8 cellular contexts compared by ENCODE assay signal in the genomic region with DNA sequence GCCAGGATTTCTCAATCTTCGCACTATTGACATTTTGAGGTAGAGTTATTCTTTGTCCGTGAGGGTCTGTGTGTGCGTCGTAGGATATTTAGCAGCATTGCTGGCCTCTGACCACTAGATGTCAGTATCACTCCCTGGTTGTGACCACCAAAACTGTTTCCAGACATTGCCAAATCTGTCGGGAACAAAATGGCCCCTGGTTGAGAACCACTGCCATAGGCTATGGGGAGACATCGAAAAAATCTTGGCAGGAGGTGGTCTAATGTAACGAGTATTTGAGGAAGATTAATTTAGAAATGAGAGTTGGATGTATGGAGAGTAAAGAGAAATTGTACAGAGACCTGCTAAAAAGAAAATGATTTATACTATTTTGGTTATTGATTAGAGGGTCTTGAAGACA.
DNase-seq lines count a peak whose midpoint lies in the region; ATAC-seq, FAIRE-seq and TF ChIP-seq lines count a peak whose summit lies in the region.

No MANE protein-coding gene starts in this region.

- no TSS peak for BruUV-seq in endothelial cell of umbilical vein (replicated peaks; lab: Mats Ljungman, UMichigan)

- peaks cover 19% of the 10 kb centered on the region for H3K4me1 Mint-ChIP-seq in stimulated activated naive CD8-positive, alpha-beta T cell treated with anti-CD3 and anti-CD28 coated beads, Interleukin-15, Interleukin-2, amounts not matched to agents 100 ng/mL and 50 ng/mL, for 24 hours (ENCODE audit: low read depth)

- H4K20me1 ChIP-seq in endothelial cell of umbilical vein (replicated peaks; ENCODE audit: control insufficient read depth, extremely low read depth, insufficient read depth, low read length): no peaks in the 10 kb centered on the region

- H3K36me3 ChIP-seq in endothelial cell of umbilical vein (ENCODE audit: control insufficient read depth in 2 of 2, extremely low read depth in 1 of 2, insufficient read depth in 2 of 2, low read length in 2 of 2) (no peaks in the 10 kb centered on the region), mucosa of descending colon (ENCODE audit: low read depth) (no peaks in the 10 kb centered on the region)

- in situ Hi-C loops in Caki2 (cut with HindIII; ENCODE audit: low pct_unique_long_range_greater_than_20kb, low sequenced_read_pairs): no loop called here

- no peak for TF ChIP-seq POLR2A in endothelial cell of umbilical vein (IDR thresholded peaks at IDR 0.05; ENCODE audit: low read depth, low read length)

- intact Hi-C loops in endothelial cell of umbilical vein (cut with micrococcal nuclease): loop anchor here (1.0 to 10.0 kb wide), 4 partner anchors 109 to 463 kb away; partner anchors contain the start of gene DOCK11
- intact Hi-C loops in mucosa of descending colon (cut with DNase I, micrococcal nuclease): loop anchor here in 1 of 2 donors (10.0 kb wide), 1 partner anchor 149 kb away; no protein-coding TSS in a partner anchor

- no peak overlapping the region for H3K9ac ChIP-seq in endothelial cell of umbilical vein (replicated peaks; ENCODE audit: extremely low read depth, insufficient read depth, low read length)

- H3K9me1 ChIP-seq in endothelial cell of umbilical vein (replicated peaks; ENCODE audit: control insufficient read depth, extremely low read depth, insufficient read depth, low read length): no peaks in the 10 kb centered on the region

- H3K27ac ChIP-seq in endothelial cell of umbilical vein (ENCODE audit: insufficient read depth, low read depth, low read length): no peak overlapping the region

- peak; percentile 96 for FAIRE-seq in endothelial cell of umbilical vein (lab: Jason Lieb, UNC)

- peak overlapping the region; percentile 64 for H2AFZ ChIP-seq in endothelial cell of umbilical vein (ENCODE audit: low read depth, low read length)

- dilution Hi-C loops in endothelial cell of umbilical vein (cut with MboI; ENCODE audit: extremely low pct_ligation_motif_present, low sequenced_read_pairs): no loop called here

- POLR2A ChIA-PET in endothelial cell of umbilical vein (lab: Charles Lee): no interaction called here

- H3K9me3 ChIP-seq in endothelial cell of umbilical vein (replicated peaks; ENCODE audit: control insufficient read depth, insufficient read depth, low read length) (no peaks in the 10 kb centered on the region), mucosa of descending colon (no peaks in the 10 kb centered on the region)

- H3K27me3 ChIP-seq in endothelial cell of umbilical vein (ENCODE audit: control insufficient read depth in 2 of 2, insufficient read depth in 2 of 2, low read length in 2 of 2): no peaks in the 10 kb centered on the region

- H3K4me2 ChIP-seq in endothelial cell of umbilical vein (ENCODE audit: insufficient read depth, low read length): peak overlapping the region; percentile 42

- ATAC-seq in GM21786 (IDR thresholded peaks at IDR 0.05; ENCODE audit: unreplicated experiment): peak; percentile 52
- peak; percentile 74 for ATAC-seq in mucosa of descending colon
- ATAC-seq in HG03025 (IDR thresholded peaks at IDR 0.05; ENCODE audit: low FRiP score, unreplicated experiment): no peak

- DNase-seq in Caki2 (ENCODE audit: low read depth): peak; percentile 23
- DNase-seq in NCI-H2081 treated with DMSO at 0.1 percent for 48 hours (lab: John Stamatoyannopoulos, UW): peak; percentile 90
- DNase-seq in activated CD4-positive, alpha-beta T cell treated with anti-CD3 and anti-CD28 coated beads, Interleukin-2, amount 50 U/mL, for 1 hour: peak; percentile 9
- peak; percentile 50 for DNase-seq in endothelial cell of umbilical vein (ENCODE audit: low read depth, low spot score)
- peak in 1 of 3 donors; percentile 20 for DNase-seq in mucosa of descending colon

- CTCF ChIA-PET in endothelial cell of umbilical vein (lab: Charles Lee): no interaction called here

- H3K27ac Mint-ChIP-seq in stimulated activated naive CD8-positive, alpha-beta T cell treated with anti-CD3 and anti-CD28 coated beads, Interleukin-15, Interleukin-2, amounts not matched to agents 100 ng/mL and 50 ng/mL, for 24 hours: peak overlapping the region; percentile 79

- peak overlapping the region; percentile 38 for H3K4me3 Mint-ChIP-seq in stimulated activated naive CD8-positive, alpha-beta T cell treated with anti-CD3 and anti-CD28 coated beads, Interleukin-15, Interleukin-2, amounts not matched to agents 100 ng/mL and 50 ng/mL, for 24 hours

- no peaks in the 10 kb centered on the region for H3K27me3 Mint-ChIP-seq in stimulated activated naive CD8-positive, alpha-beta T cell treated with anti-CD3 and anti-CD28 coated beads, Interleukin-15, Interleukin-2, amounts not matched to agents 100 ng/mL and 50 ng/mL, for 24 hours

- H3K4me3 ChIP-seq in endothelial cell of umbilical vein (replicated peaks in 1 of 3; ENCODE audit: insufficient read depth in 1 of 3, low read depth in 1 of 3, low read length in 3 of 3) (no peak overlapping the region), mucosa of descending colon (no peak overlapping the region)

- H3K36me3 Mint-ChIP-seq in stimulated activated naive CD8-positive, alpha-beta T cell treated with anti-CD3 and anti-CD28 coated beads, Interleukin-15, Interleukin-2, amounts not matched to agents 100 ng/mL and 50 ng/mL, for 24 hours (ENCODE audit: low read depth): peaks cover 33% of the 10 kb centered on the region

- H3K4me1 ChIP-seq in endothelial cell of umbilical vein (ENCODE audit: control insufficient read depth, extremely low read depth, insufficient read depth, low read length) (no peaks in the 10 kb centered on the region), mucosa of descending colon (ENCODE audit: low read depth) (no peaks in the 10 kb centered on the region)

- H3K79me2 ChIP-seq in endothelial cell of umbilical vein (ENCODE audit: control insufficient read depth, insufficient read depth, low read length): no peaks in the 10 kb centered on the region

- peak; percentile 54 to 69 for TF ChIP-seq CTCF in endothelial cell of umbilical vein (IDR thresholded peaks at IDR 0.05; ENCODE audit: extremely low read depth in 1 of 2, insufficient read depth in 1 of 2, low read depth in 1 of 2, low read length in 2 of 2)
- TF ChIP-seq CTCF in mucosa of descending colon (IDR thresholded peaks at IDR 0.05): peak; percentile 47

- no peaks in the 10 kb centered on the region for H3K9me3 Mint-ChIP-seq in stimulated activated naive CD8-positive, alpha-beta T cell treated with anti-CD3 and anti-CD28 coated beads, Interleukin-15, Interleukin-2, amounts not matched to agents 100 ng/mL and 50 ng/mL, for 24 hours

TF ChIP-seq in endothelial cell of umbilical vein, 7 proteins besides CTCF, POLR2A, EP300 and RAD21:
- TF ChIP-seq EZH2 (IDR thresholded peaks at IDR 0.05; ENCODE audit: borderline replicate concordance, low read depth, low read length, severe bottlenecking): no peak
- no peak for TF ChIP-seq GATA2 (IDR thresholded peaks at IDR 0.05; ENCODE audit: insufficient read depth, insufficient read length, low read depth, low read length)
- TF ChIP-seq FOS (IDR thresholded peaks at IDR 0.05; ENCODE audit: borderline replicate concordance, insufficient read depth, low read length): no peak
- no peak for TF ChIP-seq JUN (IDR thresholded peaks at IDR 0.05; ENCODE audit: borderline replicate concordance, insufficient read depth, insufficient read length, low read depth)
- TF ChIP-seq POLR2AphosphoS5 (IDR thresholded peaks at IDR 0.05; ENCODE audit: insufficient read depth, low read depth, low read length): no peak
- no peak for TF ChIP-seq MYC (IDR thresholded peaks at IDR 0.05; ENCODE audit: low read depth, low read length)
- TF ChIP-seq, protein P1, sequence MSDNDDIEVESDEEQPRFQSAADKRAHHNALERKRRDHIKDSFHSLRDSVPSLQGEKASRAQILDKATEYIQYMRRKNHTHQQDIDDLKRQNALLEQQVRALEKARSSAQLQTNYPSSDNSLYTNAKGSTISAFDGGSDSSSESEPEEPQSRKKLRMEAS (IDR thresholded peaks at IDR 0.05; ENCODE audit: insufficient read depth, insufficient read length): no peak
